In genomic region chr16:6204941-6205340, GRCh38 we compare ENCODE assay signal across 26 cellular contexts.
DNase-seq lines count a peak whose midpoint lies in the region; ATAC-seq and TF ChIP-seq lines count a peak whose summit lies in the region.
"Had no signal": no experiment of that assay in that cellular context is flagged by ENCODE, and none has a peak within 500 bp of the region (broad histone marks: within the 10 kb centered on the region; RNA-seq: fewer than 3 reads in every experiment).

No MANE protein-coding gene starts in this region.

- TF ChIP-seq EP300 in SK-N-SH (IDR thresholded peaks at IDR 0.05; ENCODE audit: borderline replicate concordance in 1 of 2, low read depth in 1 of 2, low read length in 1 of 2), result peak in 1 of 2 experiments; percentile 92; a peak in 2 of 4 replicates

- no peak for ATAC-seq in activated naive CD4-positive, alpha-beta T cell treated with anti-CD3 and anti-CD28 coated beads, Interleukin-2, amount 50 U/mL, for 72 hours
- ATAC-seq in HG02970 (IDR thresholded peaks at IDR 0.05; ENCODE audit: low FRiP score, unreplicated experiment), result no peak
- ATAC-seq: GM12878 had no signal

- DNase-seq in NCI-H82 treated with DMSO at 0.1 percent for 48 hours (lab: John Stamatoyannopoulos, UW; ENCODE audit: unreplicated experiment) (peak; percentile 94), SK-N-SH (peak; percentile 47), GM19240 (ENCODE audit: insufficient read length, low spot score) (no peak)
- no peak for DNase-seq in central memory CD4-positive, alpha-beta T cell
- no peak for DNase-seq in activated naive CD4-positive, alpha-beta T cell treated with anti-CD3 and anti-CD28 coated beads, Interleukin-2, amount 50 U/mL, for 72 hours (ENCODE audit: low spot score in 2 of 2)
- DNase-seq: 8988T; ACHN; BE2C; C1 segment of cervical spinal cord; CD4-positive, alpha-beta memory T cell; CD4-positive, CD25-positive, alpha-beta regulatory T cell; CD8-positive, alpha-beta memory T cell; COR-L47; DMS 273 treated with DMSO at 0.1 percent for 48 hours; DMS153; DMS53; DMS79; DND-41; EL; GDM1 had no signal

- 11% methylated on average over 2 of the region's 2 CpGs for WGBS in SK-N-SH (ENCODE audit: low lambda C conversion rate)

- 0 out of 2 replicates have a peak, but pooled peaks have one; percentile 30 for TF ChIP-seq RAD21 in SK-N-SH (IDR thresholded peaks at IDR 0.05; ENCODE audit: low read length)

- no peaks in the 10 kb centered on the region for H3F3A ChIP-seq in SK-N-SH (replicated peaks; ENCODE audit: insufficient read depth)

- no peaks in the 10 kb centered on the region for H3K9me2 ChIP-seq in SK-N-SH

- H3K27ac ChIP-seq in SK-N-SH (ENCODE audit: low read depth in 2 of 2, low read length in 1 of 2) (peak overlapping the region in 1 of 2 experiments; percentile 96; a peak in 2 of 4 replicates), VCaP (peak overlapping the region; percentile 83), parathyroid adenoma (peak overlapping the region; percentile 89)
- H3K27ac ChIP-seq: BLaER1 had no signal

- H3K36me3 ChIP-seq in SK-N-SH (replicated peaks in 1 of 2; ENCODE audit: control insufficient read depth in 1 of 2, insufficient read depth in 2 of 2, low read length in 1 of 2) (no peaks in the 10 kb centered on the region), parathyroid adenoma (ENCODE audit: control insufficient read depth, insufficient read depth, low read length) (no peaks in the 10 kb centered on the region)
- H3K36me3 ChIP-seq: BE2C, BLaER1 had no signal

- CTCF ChIA-PET in SK-N-SH (lab: Yijun Ruan, JAX), result interaction anchor here (0.6 to 1.7 kb wide), 4 partner anchors 16 to 704 kb away, joined by 3 to 8 read pairs (median 4); no protein-coding TSS in a partner anchor

- H3K4me3 ChIP-seq in SK-N-SH (ENCODE audit: low read depth in 2 of 2, low read length in 1 of 2) (no peak overlapping the region), parathyroid adenoma (ENCODE audit: low read depth, low read length) (no peak overlapping the region)
- H3K4me3 ChIP-seq: BLaER1, GM12878 had no signal

- H3K79me2 ChIP-seq in SK-N-SH (ENCODE audit: insufficient read depth) (no peaks in the 10 kb centered on the region), parathyroid adenoma (no peaks in the 10 kb centered on the region)

- H3K9ac ChIP-seq in SK-N-SH (no peak overlapping the region), parathyroid adenoma (no peak overlapping the region)
- H3K9ac ChIP-seq: BLaER1 had no signal

- H3K4me2 ChIP-seq in SK-N-SH, result no peak overlapping the region
- H3K4me2 ChIP-seq in parathyroid adenoma (ENCODE audit: low read length), result no peak overlapping the region
- H3K4me2 ChIP-seq: BLaER1 had no signal

- TF ChIP-seq CTCF in SK-N-SH (IDR thresholded peaks at IDR 0.05) (no peak), VCaP (conservative IDR thresholded peaks at IDR 0.05) (no peak), parathyroid adenoma (IDR thresholded peaks at IDR 0.05) (no peak)

- H2AFZ ChIP-seq in SK-N-SH (ENCODE audit: low read depth) (no peak overlapping the region), parathyroid adenoma (peak overlapping the region; percentile 45)

- no peaks in the 10 kb centered on the region for H3K36me3 Mint-ChIP-seq in activated naive CD4-positive, alpha-beta T cell treated with anti-CD3 and anti-CD28 coated beads, Interleukin-2, amount 50 U/mL, for 72 hours
- H3K36me3 Mint-ChIP-seq: CD14-positive monocyte; CD4-positive, alpha-beta memory T cell; CD4-positive, CD25-positive, alpha-beta regulatory T cell; CD8-positive, alpha-beta memory T cell had no signal

- H3K27me3 ChIP-seq in SK-N-SH (ENCODE audit: insufficient read depth) (no peaks in the 10 kb centered on the region), parathyroid adenoma (ENCODE audit: control insufficient read depth, insufficient read depth, low read length) (no peaks in the 10 kb centered on the region)
- H3K27me3 ChIP-seq: BE2C, BLaER1 had no signal

- no peaks in the 10 kb centered on the region for H3K9me3 ChIP-seq in SK-N-SH
- H3K9me3 ChIP-seq in parathyroid adenoma (ENCODE audit: control insufficient read depth, low read length), result no peaks in the 10 kb centered on the region
- H3K9me3 ChIP-seq: BE2C, BLaER1 had no signal

- peaks cover 21 to 30% of the 10 kb centered on the region in 2 donors for H3K9me3 Mint-ChIP-seq in activated naive CD4-positive, alpha-beta T cell treated with anti-CD3 and anti-CD28 coated beads, Interleukin-2, amount 50 U/mL, for 72 hours

- POLR2A ChIA-PET in SK-N-SH (lab: Yijun Ruan, JAX), result no interaction called here

- H3K4me1 ChIP-seq in SK-N-SH (ENCODE audit: control insufficient read depth in 1 of 2, insufficient read depth in 2 of 2, low read depth in 1 of 2, low read length in 1 of 2), result peaks cover 0 to 34% of the 10 kb centered on the region in 2 experiments; a peak in 2 of 4 replicates
- peaks cover 38% of the 10 kb centered on the region for H3K4me1 ChIP-seq in parathyroid adenoma
- H3K4me1 ChIP-seq: BE2C, BLaER1 had no signal

- H4K20me1 ChIP-seq in SK-N-SH (ENCODE audit: insufficient read depth), result no peaks in the 10 kb centered on the region
- H4K20me1 ChIP-seq: BLaER1 had no signal

- no peak overlapping the region for H3K27ac Mint-ChIP-seq in activated naive CD4-positive, alpha-beta T cell treated with anti-CD3 and anti-CD28 coated beads, Interleukin-2, amount 50 U/mL, for 72 hours
- H3K27ac Mint-ChIP-seq: CD14-positive monocyte; CD4-positive, alpha-beta memory T cell; CD4-positive, CD25-positive, alpha-beta regulatory T cell had no signal

TF ChIP-seq in SK-N-SH, 30 proteins besides CTCF, POLR2A, EP300 and RAD21 (continues in another document):
- TF ChIP-seq RXRA (IDR thresholded peaks at IDR 0.05; ENCODE audit: borderline replicate concordance, low read depth) (no peak), TCF12 (IDR thresholded peaks at IDR 0.05) (peak; percentile 48), ELF1 (IDR thresholded peaks at IDR 0.05) (no peak), EZH2phosphoT487 (IDR thresholded peaks at IDR 0.05; ENCODE audit: borderline replicate concordance, low read depth) (no peak), RFX5 (IDR thresholded peaks at IDR 0.05; ENCODE audit: low read length) (no peak), FOXJ3 (CRISPR knock-in tag; IDR thresholded peaks at IDR 0.05) (no peak), MXI1 (IDR thresholded peaks at IDR 0.05; ENCODE audit: low read depth, low read length) (0 out of 2 replicates have a peak, but pooled peaks have one; percentile 15), RCOR1 (IDR thresholded peaks at IDR 0.05; ENCODE audit: low read length) (peak; percentile 91), MAX (IDR thresholded peaks at IDR 0.05; ENCODE audit: low read depth) (no peak)
- TF ChIP-seq, protein P1, sequence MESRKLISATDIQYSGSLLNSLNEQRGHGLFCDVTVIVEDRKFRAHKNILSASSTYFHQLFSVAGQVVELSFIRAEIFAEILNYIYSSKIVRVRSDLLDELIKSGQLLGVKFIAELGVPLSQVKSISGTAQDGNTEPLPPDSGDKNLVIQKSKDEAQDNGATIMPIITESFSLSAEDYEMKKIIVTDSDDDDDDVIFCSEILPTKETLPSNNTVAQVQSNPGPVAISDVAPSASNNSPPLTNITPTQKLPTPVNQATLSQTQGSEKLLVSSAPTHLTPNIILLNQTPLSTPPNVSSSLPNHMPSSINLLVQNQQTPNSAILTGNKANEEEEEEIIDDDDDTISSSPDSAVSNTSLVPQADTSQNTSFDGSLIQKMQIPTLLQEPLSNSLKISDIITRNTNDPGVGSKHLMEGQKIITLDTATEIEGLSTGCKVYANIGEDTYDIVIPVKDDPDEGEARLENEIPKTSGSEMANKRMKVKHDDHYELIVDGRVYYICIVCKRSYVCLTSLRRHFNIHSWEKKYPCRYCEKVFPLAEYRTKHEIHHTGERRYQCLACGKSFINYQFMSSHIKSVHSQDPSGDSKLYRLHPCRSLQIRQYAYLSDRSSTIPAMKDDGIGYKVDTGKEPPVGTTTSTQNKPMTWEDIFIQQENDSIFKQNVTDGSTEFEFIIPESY (IDR thresholded peaks at IDR 0.05; ENCODE audit: borderline replicate concordance, low read depth), result no peak
- TF ChIP-seq, protein P2, sequence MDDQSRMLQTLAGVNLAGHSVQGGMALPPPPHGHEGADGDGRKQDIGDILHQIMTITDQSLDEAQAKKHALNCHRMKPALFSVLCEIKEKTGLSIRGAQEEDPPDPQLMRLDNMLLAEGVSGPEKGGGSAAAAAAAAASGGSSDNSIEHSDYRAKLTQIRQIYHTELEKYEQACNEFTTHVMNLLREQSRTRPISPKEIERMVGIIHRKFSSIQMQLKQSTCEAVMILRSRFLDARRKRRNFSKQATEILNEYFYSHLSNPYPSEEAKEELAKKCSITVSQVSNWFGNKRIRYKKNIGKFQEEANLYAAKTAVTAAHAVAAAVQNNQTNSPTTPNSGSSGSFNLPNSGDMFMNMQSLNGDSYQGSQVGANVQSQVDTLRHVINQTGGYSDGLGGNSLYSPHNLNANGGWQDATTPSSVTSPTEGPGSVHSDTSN (IDR thresholded peaks at IDR 0.05), result 0 out of 2 replicates have a peak, but pooled peaks have one; percentile 17
- TF ChIP-seq, protein P3, sequence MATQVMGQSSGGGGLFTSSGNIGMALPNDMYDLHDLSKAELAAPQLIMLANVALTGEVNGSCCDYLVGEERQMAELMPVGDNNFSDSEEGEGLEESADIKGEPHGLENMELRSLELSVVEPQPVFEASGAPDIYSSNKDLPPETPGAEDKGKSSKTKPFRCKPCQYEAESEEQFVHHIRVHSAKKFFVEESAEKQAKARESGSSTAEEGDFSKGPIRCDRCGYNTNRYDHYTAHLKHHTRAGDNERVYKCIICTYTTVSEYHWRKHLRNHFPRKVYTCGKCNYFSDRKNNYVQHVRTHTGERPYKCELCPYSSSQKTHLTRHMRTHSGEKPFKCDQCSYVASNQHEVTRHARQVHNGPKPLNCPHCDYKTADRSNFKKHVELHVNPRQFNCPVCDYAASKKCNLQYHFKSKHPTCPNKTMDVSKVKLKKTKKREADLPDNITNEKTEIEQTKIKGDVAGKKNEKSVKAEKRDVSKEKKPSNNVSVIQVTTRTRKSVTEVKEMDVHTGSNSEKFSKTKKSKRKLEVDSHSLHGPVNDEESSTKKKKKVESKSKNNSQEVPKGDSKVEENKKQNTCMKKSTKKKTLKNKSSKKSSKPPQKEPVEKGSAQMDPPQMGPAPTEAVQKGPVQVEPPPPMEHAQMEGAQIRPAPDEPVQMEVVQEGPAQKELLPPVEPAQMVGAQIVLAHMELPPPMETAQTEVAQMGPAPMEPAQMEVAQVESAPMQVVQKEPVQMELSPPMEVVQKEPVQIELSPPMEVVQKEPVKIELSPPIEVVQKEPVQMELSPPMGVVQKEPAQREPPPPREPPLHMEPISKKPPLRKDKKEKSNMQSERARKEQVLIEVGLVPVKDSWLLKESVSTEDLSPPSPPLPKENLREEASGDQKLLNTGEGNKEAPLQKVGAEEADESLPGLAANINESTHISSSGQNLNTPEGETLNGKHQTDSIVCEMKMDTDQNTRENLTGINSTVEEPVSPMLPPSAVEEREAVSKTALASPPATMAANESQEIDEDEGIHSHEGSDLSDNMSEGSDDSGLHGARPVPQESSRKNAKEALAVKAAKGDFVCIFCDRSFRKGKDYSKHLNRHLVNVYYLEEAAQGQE (IDR thresholded peaks at IDR 0.05; ENCODE audit: low read depth, low read length), result no peak

Comparison
In these comparisons a context has a peak if more than half of its experiments do, and no peak if none do; other contexts are left out.
1. DNase-seq: peak in NCI-H82 treated with DMSO at 0.1 percent for 48 hours (single experiment) and SK-N-SH (single experiment); none in central memory CD4-positive, alpha-beta T cell (single experiment), activated naive CD4-positive, alpha-beta T cell treated with anti-CD3 and anti-CD28 coated beads, Interleukin-2, amount 50 U/mL, for 72 hours (0 of 2) and GM19240 (single experiment).